17 cellular contexts compared by ENCODE assay signal in the genomic region with DNA sequence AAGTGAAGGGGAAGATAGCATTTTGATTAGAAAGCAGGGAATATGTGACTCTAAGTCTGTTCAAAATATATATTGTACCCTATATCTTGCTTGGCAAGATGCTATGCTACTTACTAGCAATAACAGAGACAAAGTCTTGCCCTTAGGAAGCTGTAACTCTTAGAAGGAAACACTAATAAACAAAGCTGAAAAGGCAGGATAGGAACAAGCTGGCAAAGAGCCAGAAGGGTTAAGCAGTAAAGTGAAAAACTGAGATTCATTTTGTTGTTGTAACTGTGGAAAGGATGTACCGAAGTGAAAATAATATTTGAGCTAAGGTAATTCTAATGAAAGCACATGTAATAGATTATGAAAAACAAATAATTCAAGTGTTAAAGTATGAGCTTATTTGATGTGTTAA.
"Had no signal": no experiment of that assay in that cellular context is flagged by ENCODE, and none has a peak within 500 bp of the region (broad histone marks: within the 10 kb centered on the region; RNA-seq: fewer than 3 reads in every experiment).

No MANE protein-coding gene starts in this region.

- FAIRE-seq: endometrium, frontal cortex, kidney had no signal

- H3K27ac ChIP-seq: coronary artery, neutrophil, prostate gland, right atrium auricular region, stomach, thyroid gland had no signal

- H3K36me3 ChIP-seq: neutrophil, prostate gland, right atrium auricular region, stomach, thyroid gland had no signal

- H3K4me1 ChIP-seq: prostate gland, right atrium auricular region, stomach, thyroid gland had no signal

- H3K4me3 ChIP-seq: coronary artery, lung, mucosa of descending colon, prostate gland, right atrium auricular region, stomach, thyroid gland had no signal

- H3K27me3 ChIP-seq: neutrophil, right atrium auricular region, stomach, thyroid gland had no signal

- H3K9me3 ChIP-seq: neutrophil, prostate gland, right atrium auricular region, stomach, thyroid gland had no signal

- DNase-seq: effector memory CD8-positive, alpha-beta T cell; head of caudate nucleus; kidney; mucosa of descending colon; naive B cell; stimulated activated CD4-positive, alpha-beta T cell treated with anti-CD3 and anti-CD28 coated beads, Interleukin-2, amount 100 ng/mL, for 24 hours; stimulated activated CD4-positive, alpha-beta T cell treated with anti-CD3 and anti-CD28 coated beads, Interleukin-4, amount 100 ng/mL, for 24 hours; stimulated activated naive CD4-positive, alpha-beta T cell treated with Interleukin-2 at 50 U/mL for 16 hours; stomach; thyroid gland had no signal
